23 cellular contexts compared by ENCODE assay signal in genomic region chr7:133976140-133976539, GRCh38.
"Had no signal": no experiment of that assay in that cellular context is flagged by ENCODE, and none has a peak within 500 bp of the region (broad histone marks: within the 10 kb centered on the region; RNA-seq: fewer than 3 reads in every experiment).

No MANE protein-coding gene starts in this region.

- H3K36me3 ChIP-seq: colonic mucosa, esophagus squamous epithelium, gastrocnemius medialis, heart right ventricle, left ventricle myocardium inferior, lower lobe of right lung had no signal

- H3K9me3 Mint-ChIP-seq: dendritic cell treated with granulocyte-macrophage colony-stimulating factor and Interleukin-4, amounts not matched to agents 40 ng/mL and 50 ng/mL, for 4 days; effector memory CD8-positive, alpha-beta T cell had no signal

- DNase-seq: colonic mucosa; cortex of kidney; effector CD8-positive, alpha-beta T cell; effector memory CD8-positive, alpha-beta T cell; erythroblast; esophagus squamous epithelium; foreskin fibroblast; foreskin melanocyte; gastrocnemius medialis; glutamatergic neuron; head of caudate nucleus; heart right ventricle; hippocampal formation; left cardiac atrium; left ventricle myocardium inferior; lower lobe of right lung; mesenchymal stem cell; midbrain; naive thymus-derived CD4-positive, alpha-beta T cell had no signal

- H3K27ac Mint-ChIP-seq: dendritic cell treated with granulocyte-macrophage colony-stimulating factor and Interleukin-4, amounts not matched to agents 40 ng/mL and 50 ng/mL, for 4 days; effector memory CD8-positive, alpha-beta T cell; naive thymus-derived CD4-positive, alpha-beta T cell had no signal

- H3K27me3 ChIP-seq: colonic mucosa, esophagus squamous epithelium, gastrocnemius medialis, heart right ventricle had no signal

- H3K27ac ChIP-seq: colonic mucosa, epithelial cell of prostate, esophagus squamous epithelium, gastrocnemius medialis, heart right ventricle, left ventricle myocardium inferior, lower lobe of right lung had no signal

- H3K4me3 Mint-ChIP-seq: dendritic cell treated with granulocyte-macrophage colony-stimulating factor and Interleukin-4, amounts not matched to agents 40 ng/mL and 50 ng/mL, for 4 days; effector memory CD8-positive, alpha-beta T cell; naive thymus-derived CD4-positive, alpha-beta T cell had no signal

- H3K9me3 ChIP-seq: colonic mucosa, esophagus squamous epithelium, gastrocnemius medialis, heart right ventricle, left ventricle myocardium inferior, lower lobe of right lung had no signal

- H3K4me1 ChIP-seq: colonic mucosa, esophagus squamous epithelium had no signal

- H3K27me3 Mint-ChIP-seq: dendritic cell treated with granulocyte-macrophage colony-stimulating factor and Interleukin-4, amounts not matched to agents 40 ng/mL and 50 ng/mL, for 4 days; effector memory CD8-positive, alpha-beta T cell; naive thymus-derived CD4-positive, alpha-beta T cell had no signal

- H3K4me3 ChIP-seq: colonic mucosa, esophagus squamous epithelium, gastrocnemius medialis, heart right ventricle, left ventricle myocardium inferior, lower lobe of right lung had no signal

- ATAC-seq: effector memory CD8-positive, alpha-beta T cell; esophagus mucosa; gastrocnemius medialis; heart right ventricle; left cardiac atrium; left lobe of liver; lower lobe of right lung; naive thymus-derived CD4-positive, alpha-beta T cell had no signal
